In genomic region chr15:52331490-52332240, GRCh38 we compare ENCODE assay signal across 1 cellular context.
TF ChIP-seq lines count a peak whose summit lies in the region.

No MANE protein-coding gene starts in this region.

TF ChIP-seq in GM12878, 131 proteins besides CTCF, POLR2A, EP300 and RAD21 (continued from another document):
- TF ChIP-seq, protein P1, sequence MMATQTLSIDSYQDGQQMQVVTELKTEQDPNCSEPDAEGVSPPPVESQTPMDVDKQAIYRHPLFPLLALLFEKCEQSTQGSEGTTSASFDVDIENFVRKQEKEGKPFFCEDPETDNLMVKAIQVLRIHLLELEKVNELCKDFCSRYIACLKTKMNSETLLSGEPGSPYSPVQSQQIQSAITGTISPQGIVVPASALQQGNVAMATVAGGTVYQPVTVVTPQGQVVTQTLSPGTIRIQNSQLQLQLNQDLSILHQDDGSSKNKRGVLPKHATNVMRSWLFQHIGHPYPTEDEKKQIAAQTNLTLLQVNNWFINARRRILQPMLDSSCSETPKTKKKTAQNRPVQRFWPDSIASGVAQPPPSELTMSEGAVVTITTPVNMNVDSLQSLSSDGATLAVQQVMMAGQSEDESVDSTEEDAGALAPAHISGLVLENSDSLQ (IDR thresholded peaks at IDR 0.05): peak; percentile 36; the same call in 1 of the 2 replicates
- TF ChIP-seq BCL11A (IDR thresholded peaks at IDR 0.05; ENCODE audit: low read depth, low read length) (no peak), IKZF2 (IDR thresholded peaks at IDR 0.05) (no peak), WRNIP1 (IDR thresholded peaks at IDR 0.05; ENCODE audit: borderline replicate concordance, low read depth, low read length) (0 out of 2 replicates have a peak, but pooled peaks have one; percentile 62), POU2F2 (IDR thresholded peaks at IDR 0.05; ENCODE audit: borderline replicate concordance, low read depth, low read length) (peak; percentile 46; the same call in 2 of the 3 replicates)
- TF ChIP-seq, protein P2, sequence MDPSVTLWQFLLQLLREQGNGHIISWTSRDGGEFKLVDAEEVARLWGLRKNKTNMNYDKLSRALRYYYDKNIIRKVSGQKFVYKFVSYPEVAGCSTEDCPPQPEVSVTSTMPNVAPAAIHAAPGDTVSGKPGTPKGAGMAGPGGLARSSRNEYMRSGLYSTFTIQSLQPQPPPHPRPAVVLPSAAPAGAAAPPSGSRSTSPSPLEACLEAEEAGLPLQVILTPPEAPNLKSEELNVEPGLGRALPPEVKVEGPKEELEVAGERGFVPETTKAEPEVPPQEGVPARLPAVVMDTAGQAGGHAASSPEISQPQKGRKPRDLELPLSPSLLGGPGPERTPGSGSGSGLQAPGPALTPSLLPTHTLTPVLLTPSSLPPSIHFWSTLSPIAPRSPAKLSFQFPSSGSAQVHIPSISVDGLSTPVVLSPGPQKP (IDR thresholded peaks at IDR 0.05; ENCODE audit: low read depth, low read length): no peak
